ENCODE assay signal across 34 cellular contexts in genomic region chr9:120452631-120453030, GRCh38.
"Had no signal": no experiment of that assay in that cellular context is flagged by ENCODE, and none has a peak within 500 bp of the region (broad histone marks: within the 10 kb centered on the region; RNA-seq: fewer than 3 reads in every experiment).

No MANE protein-coding gene starts in this region.

- H3K4me1 Mint-ChIP-seq: activated B cell treated with CpG ODN at 0.5 μM for 24 hours; activated CD4-positive, alpha-beta T cell treated with anti-CD3 and anti-CD28 coated beads, Interleukin-2, amount 10 ng/mL, durations not matched to agents 24 days and 14 days; activated naive CD8-positive, alpha-beta T cell treated with anti-CD3 and anti-CD28 coated beads for 36 hours had no signal

- H3K27ac ChIP-seq: adrenal gland, body of pancreas, brain microvascular endothelial cell, breast epithelium, VCaP had no signal

- H3K27me3 ChIP-seq: adrenal gland, body of pancreas, brain microvascular endothelial cell, breast epithelium had no signal

- H3K9me3 Mint-ChIP-seq: activated B cell treated with CpG ODN at 0.5 μM for 24 hours; activated CD4-positive, alpha-beta memory T cell treated with anti-CD3 and anti-CD28 coated beads for 36 hours; activated CD4-positive, alpha-beta T cell treated with anti-CD3 and anti-CD28 coated beads, Interleukin-2, amount 10 ng/mL, durations not matched to agents 24 days and 14 days; activated CD8-positive, alpha-beta T cell treated with anti-CD3 and anti-CD28 coated beads for 36 hours; activated naive CD4-positive, alpha-beta T cell treated with anti-CD3 and anti-CD28 coated beads for 36 hours; activated naive CD8-positive, alpha-beta T cell treated with anti-CD3 and anti-CD28 coated beads for 36 hours; activated T-helper 1 cell treated with anti-CD3 and anti-CD28 coated beads, Interleukin-12 subunit alpha, Interleukin-12 subunit beta, Interleukin-2, Interleukin-4 antibody, amounts not matched to agents 30 ng/mL and 10 ng/mL and 1 ng/mL, durations not matched to agents 14 hours and 24 hours and 36 hours; activated T-helper 17 cell treated with anti-CD3 and anti-CD28 coated beads, Interleukin-2, amount 50 U/mL, for 72 hours; T-helper 1 cell treated with Interleukin-12 subunit alpha and Interleukin-12 subunit beta and Interleukin-4 antibody, amounts not matched to agents 30 μg/mL and 1 μg/mL, for 36 hours; T-helper 2 cell treated with Interferon-gamma antibody and Interleukin-4, amounts not matched to agents 5 μg/mL and 100 μg/mL, for 36 hours had no signal

- H3K27me3 Mint-ChIP-seq: activated B cell treated with CpG ODN at 0.5 μM for 24 hours; activated CD4-positive, alpha-beta memory T cell treated with anti-CD3 and anti-CD28 coated beads for 36 hours; activated CD4-positive, alpha-beta T cell treated with anti-CD3 and anti-CD28 coated beads, Interleukin-2, amount 10 ng/mL, durations not matched to agents 24 days and 14 days; activated CD8-positive, alpha-beta T cell treated with anti-CD3 and anti-CD28 coated beads for 36 hours; activated naive CD8-positive, alpha-beta T cell treated with anti-CD3 and anti-CD28 coated beads for 36 hours; activated T-helper 17 cell treated with anti-CD3 and anti-CD28 coated beads, Interleukin-2, amount 50 U/mL, for 72 hours had no signal

- H3K36me3 ChIP-seq: adrenal gland, brain microvascular endothelial cell, breast epithelium had no signal

- H3K4me1 ChIP-seq: adrenal gland, body of pancreas, breast epithelium had no signal

- H3K4me3 Mint-ChIP-seq: activated B cell treated with CpG ODN at 0.5 μM for 24 hours; activated CD4-positive, alpha-beta memory T cell treated with anti-CD3 and anti-CD28 coated beads for 36 hours; activated CD4-positive, alpha-beta T cell treated with anti-CD3 and anti-CD28 coated beads, Interleukin-2, amount 10 ng/mL, durations not matched to agents 24 days and 14 days; activated CD8-positive, alpha-beta T cell treated with anti-CD3 and anti-CD28 coated beads for 36 hours; activated naive CD4-positive, alpha-beta T cell treated with anti-CD3 and anti-CD28 coated beads for 36 hours; activated naive CD8-positive, alpha-beta T cell treated with anti-CD3 and anti-CD28 coated beads for 36 hours; activated T-helper 1 cell treated with anti-CD3 and anti-CD28 coated beads, Interleukin-12 subunit alpha, Interleukin-12 subunit beta, Interleukin-2, Interleukin-4 antibody, amounts not matched to agents 30 ng/mL and 10 ng/mL and 1 ng/mL, durations not matched to agents 14 hours and 24 hours and 36 hours; activated T-helper 17 cell treated with anti-CD3 and anti-CD28 coated beads, Interleukin-2, amount 50 U/mL, for 72 hours; T-helper 1 cell treated with Interleukin-12 subunit alpha and Interleukin-12 subunit beta and Interleukin-4 antibody, amounts not matched to agents 30 μg/mL and 1 μg/mL, for 36 hours; T-helper 2 cell treated with Interferon-gamma antibody and Interleukin-4, amounts not matched to agents 5 μg/mL and 100 μg/mL, for 36 hours had no signal

- H3K27ac Mint-ChIP-seq: activated B cell treated with CpG ODN at 0.5 μM for 24 hours; activated CD4-positive, alpha-beta memory T cell treated with anti-CD3 and anti-CD28 coated beads for 36 hours; activated CD4-positive, alpha-beta T cell treated with anti-CD3 and anti-CD28 coated beads, Interleukin-2, amount 10 ng/mL, durations not matched to agents 24 days and 14 days; activated CD8-positive, alpha-beta T cell treated with anti-CD3 and anti-CD28 coated beads for 36 hours; activated naive CD4-positive, alpha-beta T cell treated with anti-CD3 and anti-CD28 coated beads for 36 hours; activated naive CD8-positive, alpha-beta T cell treated with anti-CD3 and anti-CD28 coated beads for 36 hours; activated T-helper 1 cell treated with anti-CD3 and anti-CD28 coated beads, Interleukin-12 subunit alpha, Interleukin-12 subunit beta, Interleukin-2, Interleukin-4 antibody, amounts not matched to agents 30 ng/mL and 10 ng/mL and 1 ng/mL, durations not matched to agents 14 hours and 24 hours and 36 hours; activated T-helper 17 cell treated with anti-CD3 and anti-CD28 coated beads, Interleukin-2, amount 50 U/mL, for 72 hours; T-helper 1 cell treated with Interleukin-12 subunit alpha and Interleukin-12 subunit beta and Interleukin-4 antibody, amounts not matched to agents 30 μg/mL and 1 μg/mL, for 36 hours; T-helper 2 cell treated with Interferon-gamma antibody and Interleukin-4, amounts not matched to agents 5 μg/mL and 100 μg/mL, for 36 hours had no signal

- ATAC-seq: activated CD8-positive, alpha-beta T cell treated with anti-CD3 and anti-CD28 coated beads for 36 hours; activated naive CD4-positive, alpha-beta T cell treated with anti-CD3 and anti-CD28 coated beads, Interleukin-2, amount 50 U/mL, for 72 hours; activated T-helper 17 cell treated with anti-CD3 and anti-CD28 coated beads, Interleukin-2, amount 50 U/mL, for 72 hours; body of pancreas had no signal

- H3K9me3 ChIP-seq: adrenal gland, body of pancreas, breast epithelium had no signal

- H3K4me3 ChIP-seq: adrenal gland, body of pancreas, breast epithelium had no signal

- DNase-seq: activated B cell treated with CpG ODN at 0.5 μM for 24 hours; activated CD4-positive, alpha-beta memory T cell treated with anti-CD3 and anti-CD28 coated beads for 36 hours; activated CD4-positive, alpha-beta T cell treated with anti-CD3 and anti-CD28 coated beads for 4 hours; activated CD4-positive, alpha-beta T cell treated with anti-CD3 and anti-CD28 coated beads, Interleukin-2, amount 10 ng/mL, durations not matched to agents 24 days and 14 days; activated CD4-positive, alpha-beta T cell treated with anti-CD3 and anti-CD28 coated beads, Interleukin-2, amount 50 U/mL, for 1 hour; activated CD4-positive, alpha-beta T cell treated with anti-CD3 and anti-CD28 coated beads, Interleukin-2, amount 50 U/mL, for 4 hours; activated CD4-positive, CD25-positive, alpha-beta regulatory T cell treated with anti-CD3 and anti-CD28 coated beads, Interleukin-2, amount 50 U/mL, for 72 hours; activated CD8-positive, alpha-beta memory T cell treated with anti-CD3 and anti-CD28 coated beads, Interleukin-2, amount 50 U/mL, for 4 hours; activated CD8-positive, alpha-beta T cell treated with anti-CD3 and anti-CD28 coated beads for 36 hours; activated effector memory CD4-positive, alpha-beta T cell treated with anti-CD3 and anti-CD28 coated beads, Interleukin-2, amount 50 U/mL, for 16 hours; activated gamma-delta T cell treated with Interleukin-2 at 50 U/mL for 16 hours; activated naive CD4-positive, alpha-beta T cell; activated naive CD4-positive, alpha-beta T cell treated with anti-CD3 and anti-CD28 coated beads for 36 hours; activated naive CD4-positive, alpha-beta T cell treated with anti-CD3 and anti-CD28 coated beads, Interleukin-2, amount 50 U/mL, for 16 hours; activated naive CD8-positive, alpha-beta T cell treated with anti-CD3 and anti-CD28 coated beads for 36 hours; activated T-cell treated with anti-CD3 and anti-CD28 coated beads for 4 hours; activated T-cell treated with anti-CD3 and anti-CD28 coated beads, Interleukin-2, amount 50 U/mL, for 1 hour; activated T-cell treated with anti-CD3 and anti-CD28 coated beads, Interleukin-2, amount 50 U/mL, for 48 hours; adrenal gland; amniotic stem cell; aorta; body of pancreas; brain microvascular endothelial cell; central memory CD4-positive, alpha-beta T cell; T-helper 1 cell; T-helper 2 cell; T-helper 9 cell had no signal
